In the genomic region with DNA sequence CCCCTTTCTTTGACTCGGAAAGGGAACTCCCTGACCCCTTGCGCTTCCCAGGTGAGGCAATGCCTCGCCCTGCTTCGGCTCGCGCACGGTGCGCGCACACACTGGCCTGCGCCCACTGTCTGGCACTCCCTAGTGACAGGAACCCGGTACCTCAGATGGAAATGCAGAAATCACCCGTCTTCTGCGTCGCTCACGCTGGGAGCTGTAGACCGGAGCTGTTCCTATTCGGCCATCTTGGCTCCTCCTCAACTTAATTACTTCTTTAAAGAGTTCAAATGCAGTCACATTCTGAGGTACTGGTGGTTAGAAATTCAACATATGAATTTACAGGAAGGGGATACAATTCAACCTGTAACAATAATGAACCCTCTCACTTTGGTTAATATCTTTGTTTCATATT, we compare ENCODE assay signal across 1 cellular context.
TF ChIP-seq lines count a peak whose summit lies in the region.

No MANE protein-coding gene starts in this region.

TF ChIP-seq in H1, 55 proteins besides CTCF, POLR2A, EP300 and RAD21:
- 0 out of 2 replicates have a peak, but pooled peaks have one; percentile 32 for TF ChIP-seq YY1 (IDR thresholded peaks at IDR 0.05; ENCODE audit: low read depth, low read length)
